8 cellular contexts compared by ENCODE assay signal in the genomic region with DNA sequence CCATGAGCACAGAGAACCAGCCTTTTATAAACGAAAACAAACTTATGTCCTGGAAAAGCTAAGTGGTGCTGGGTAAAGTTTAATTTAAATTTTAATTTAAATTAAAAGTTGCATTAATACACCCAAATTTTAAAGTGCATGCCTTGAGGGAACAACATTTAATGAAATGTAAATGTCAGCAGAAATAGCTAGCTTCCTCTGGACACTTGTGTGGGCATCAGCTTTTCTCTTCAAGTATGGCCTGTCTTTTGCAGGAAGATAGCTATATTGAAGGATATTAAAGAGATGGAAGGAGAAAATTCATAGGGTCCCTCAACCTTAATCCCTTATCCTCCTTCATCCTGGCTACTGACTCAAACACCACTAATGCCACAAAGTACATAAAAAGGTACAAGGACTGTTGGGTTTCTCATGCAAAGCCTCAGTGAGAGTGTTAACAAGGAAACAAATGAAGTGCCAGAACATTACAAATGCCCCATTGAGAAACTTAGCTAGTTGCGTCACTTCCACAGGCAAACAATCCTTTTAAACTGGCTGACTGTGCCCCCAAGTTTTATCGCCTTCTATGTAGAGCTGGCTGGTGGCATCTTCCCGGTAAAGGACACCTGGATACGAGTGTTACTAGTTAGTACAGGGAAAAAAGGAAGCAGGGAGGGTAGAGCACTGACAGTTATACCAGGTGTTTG. TPM values are rescaled to one million over a fixed set of nuclear protein-coding genes. Genes with fewer than 3 reads are reported as not detected.
DNase-seq lines count a peak whose midpoint lies in the region; ATAC-seq and TF ChIP-seq lines count a peak whose summit lies in the region.

No MANE protein-coding gene starts in this region.

- H3K9me3 ChIP-seq in H9 (ENCODE audit: control insufficient read depth, low read depth, low read length) (no peaks in the 10 kb centered on the region), right cardiac atrium (ENCODE audit: control insufficient read depth, low read length) (no peaks in the 10 kb centered on the region), gastrocnemius medialis (no peaks in the 10 kb centered on the region)

- H2AK5ac ChIP-seq in H9 (ENCODE audit: insufficient read length, low read length) = no peak overlapping the region

- H3K9ac ChIP-seq in H9 (ENCODE audit: extremely low read depth, insufficient read length, low read length) = no peak overlapping the region

- no peak overlapping the region for H2BK120ac ChIP-seq in H9 (ENCODE audit: low read depth, low read length, poor library complexity, severe bottlenecking)

- H3K4me1 Mint-ChIP-seq in H9 = peaks cover 46 to 48% of the 10 kb centered on the region in 2 experiments
- peaks cover 38% of the 10 kb centered on the region for H3K4me1 Mint-ChIP-seq in activated T-helper 17 cell treated with anti-CD3 and anti-CD28 coated beads, Interleukin-2, amount 50 U/mL, for 72 hours
- peaks cover 46% of the 10 kb centered on the region for H3K4me1 Mint-ChIP-seq in activated T-helper 2 cell treated with anti-CD3 and anti-CD28 coated beads, Interferon-gamma antibody, Interleukin-2, Interleukin-4, amounts not matched to agents 10 μg/mL and 5 μg/mL and 100 μg/mL, durations not matched to agents 14 hours and 24 hours and 36 hours (ENCODE audit: low read depth)

- no peak overlapping the region for H3K4me3 Mint-ChIP-seq in H9
- H3K4me3 Mint-ChIP-seq in activated T-helper 17 cell treated with anti-CD3 and anti-CD28 coated beads, Interleukin-2, amount 50 U/mL, for 72 hours = peak overlapping the region; percentile 43
- H3K4me3 Mint-ChIP-seq in activated T-helper 2 cell treated with anti-CD3 and anti-CD28 coated beads, Interferon-gamma antibody, Interleukin-2, Interleukin-4, amounts not matched to agents 10 μg/mL and 5 μg/mL and 100 μg/mL, durations not matched to agents 14 hours and 24 hours and 36 hours (ENCODE audit: low read depth) = no peak overlapping the region

- H3K14ac ChIP-seq in H9 (ENCODE audit: insufficient read depth, low read length) = no peak overlapping the region

- no peaks in the 10 kb centered on the region for H3K27me3 ChIP-seq in H9 (ENCODE audit: insufficient read depth, low read length)
- no peaks in the 10 kb centered on the region for H3K27me3 ChIP-seq in right cardiac atrium (ENCODE audit: control insufficient read depth, insufficient read depth)
- H3K27me3 ChIP-seq in gastrocnemius medialis = no peaks in the 10 kb centered on the region

- no peak overlapping the region for H2BK20ac ChIP-seq in H9 (ENCODE audit: low read depth, low read length, poor library complexity, severe bottlenecking)

- H4K8ac ChIP-seq in H9 (replicated peaks; ENCODE audit: insufficient read length, low read depth, low read length) = no peak overlapping the region

- no peak overlapping the region for H3K4me2 ChIP-seq in H9 (ENCODE audit: insufficient read depth, insufficient read length, low read length)

- H3K79me1 ChIP-seq in H9 (ENCODE audit: insufficient read depth, low read depth, low read length, poor library complexity, severe bottlenecking) = peaks cover 21% of the 10 kb centered on the region

- H3K9me3 Mint-ChIP-seq in H9 = no peaks in the 10 kb centered on the region
- H3K9me3 Mint-ChIP-seq in activated T-helper 17 cell treated with anti-CD3 and anti-CD28 coated beads, Interleukin-2, amount 50 U/mL, for 72 hours = no peaks in the 10 kb centered on the region
- no peaks in the 10 kb centered on the region for H3K9me3 Mint-ChIP-seq in activated T-helper 2 cell treated with anti-CD3 and anti-CD28 coated beads, Interferon-gamma antibody, Interleukin-2, Interleukin-4, amounts not matched to agents 10 μg/mL and 5 μg/mL and 100 μg/mL, durations not matched to agents 14 hours and 24 hours and 36 hours

- TF ChIP-seq POLR2A in gastrocnemius medialis (IDR thresholded peaks at IDR 0.05) = no peak

- H3K27ac Mint-ChIP-seq in H9 = peak overlapping the region; percentile 15 to 95 (median 40); a peak in 3 of 7 replicates
- H3K27ac Mint-ChIP-seq in activated T-helper 17 cell treated with anti-CD3 and anti-CD28 coated beads, Interleukin-2, amount 50 U/mL, for 72 hours = peak overlapping the region; percentile 81
- H3K27ac Mint-ChIP-seq in activated T-helper 2 cell treated with anti-CD3 and anti-CD28 coated beads, Interferon-gamma antibody, Interleukin-2, Interleukin-4, amounts not matched to agents 10 μg/mL and 5 μg/mL and 100 μg/mL, durations not matched to agents 14 hours and 24 hours and 36 hours = no peak overlapping the region

- no peaks in the 10 kb centered on the region for H3K36me3 ChIP-seq in gastrocnemius medialis

- H2AFZ ChIP-seq in H9 (ENCODE audit: low read length) = no peak overlapping the region

- no peaks in the 10 kb centered on the region for H3K23me2 ChIP-seq in H9 (ENCODE audit: insufficient read length, low read depth, low read length, poor library complexity, severe bottlenecking)

- H2BK15ac ChIP-seq in H9 (ENCODE audit: low read depth, low read length) = no peak overlapping the region

- H3K4me3 ChIP-seq in right cardiac atrium (ENCODE audit: low read length) (no peak overlapping the region), gastrocnemius medialis (no peak overlapping the region)

- in situ Hi-C loops in gastrocnemius medialis (cut with MboI; ENCODE audit: low sequenced_read_pairs in 4 of 4) = no loop called here

- no peak overlapping the region for H3K18ac ChIP-seq in H9 (ENCODE audit: insufficient read length, low read depth, low read length)

- no peak overlapping the region for H3K23ac ChIP-seq in H9 (ENCODE audit: insufficient read length, low read depth, low read length)

- no peak overlapping the region for H4K5ac ChIP-seq in H9 (ENCODE audit: insufficient read length, low read depth, low read length)

- H3K36me3 Mint-ChIP-seq in H9 (ENCODE audit: insufficient read depth in 1 of 3, low read depth in 3 of 3) = peaks cover 3 to 25% (median 22%) of the 10 kb centered on the region in 3 experiments; a peak in 6 of 7 replicates
- peaks cover 73% of the 10 kb centered on the region for H3K36me3 Mint-ChIP-seq in activated T-helper 17 cell treated with anti-CD3 and anti-CD28 coated beads, Interleukin-2, amount 50 U/mL, for 72 hours (ENCODE audit: low read depth)
- H3K36me3 Mint-ChIP-seq in activated T-helper 2 cell treated with anti-CD3 and anti-CD28 coated beads, Interferon-gamma antibody, Interleukin-2, Interleukin-4, amounts not matched to agents 10 μg/mL and 5 μg/mL and 100 μg/mL, durations not matched to agents 14 hours and 24 hours and 36 hours (ENCODE audit: low read depth) = peaks cover 62% of the 10 kb centered on the region

- H2BK5ac ChIP-seq in H9 (ENCODE audit: insufficient read length, low read length) = no peak overlapping the region

- no CpG with 5 or more reads among the region's 5 CpGs for WGBS in H9 (ENCODE audit: extremely low coverage, insufficient read length, low lambda C conversion rate)
- WGBS in right cardiac atrium = 64% methylated on average over 5 of the region's 5 CpGs

- peaks cover 49% of the 10 kb centered on the region; the same call in 1 of the 2 replicates for H3K79me2 ChIP-seq in H9 (ENCODE audit: insufficient read depth, low read length)

- H4K91ac ChIP-seq in H9 (ENCODE audit: insufficient read length, low read depth, low read length) = no peak overlapping the region

- no peak overlapping the region for H3K4ac ChIP-seq in H9 (ENCODE audit: low read depth, low read length)

- TF ChIP-seq CTCF in H9 (conservative IDR thresholded peaks at IDR 0.05) (no peak), gastrocnemius medialis (IDR thresholded peaks at IDR 0.05 in 4 of 5, conservative IDR thresholded peaks at IDR 0.05 in 1 of 5) (no peak)

- DNase-seq in H9 (no peak), right cardiac atrium (no peak), gastrocnemius medialis (no peak), ecto neural progenitor cell (ENCODE audit: low spot score) (no peak), kidney glomerular epithelial cell (lab: John Stamatoyannopoulos, UW) (no peak), DMS53 treated with DMSO at 0.1 percent for 48 hours (lab: John Stamatoyannopoulos, UW; ENCODE audit: unreplicated experiment) (no peak)
- no peak for DNase-seq in activated T-helper 2 cell treated with anti-CD3 and anti-CD28 coated beads, Interferon-gamma antibody, Interleukin-2, Interleukin-4, amounts not matched to agents 10 μg/mL and 5 μg/mL and 100 μg/mL, durations not matched to agents 14 hours and 24 hours and 36 hours (ENCODE audit: low spot score)

- intact Hi-C loops in right cardiac atrium (cut with DNase I) = no loop called here
- intact Hi-C loops in gastrocnemius medialis (cut with DNase I; ENCODE audit: low total_unique reads) = no loop called here
- intact Hi-C loops in activated T-helper 2 cell treated with anti-CD3 and anti-CD28 coated beads, Interferon-gamma antibody, Interleukin-2, Interleukin-4, amounts not matched to agents 10 μg/mL and 5 μg/mL and 100 μg/mL, durations not matched to agents 14 hours and 24 hours and 36 hours (cut with micrococcal nuclease) = no loop called here

- peaks cover 9% of the 10 kb centered on the region; the same call in 1 of the 2 replicates for H3K4me1 ChIP-seq in H9 (ENCODE audit: insufficient read depth, low read length)
- H3K4me1 ChIP-seq in right cardiac atrium (ENCODE audit: control insufficient read depth, insufficient read depth, low read length) = peaks cover 14% of the 10 kb centered on the region
- peaks cover 69 to 71% of the 10 kb centered on the region in 2 donors for H3K4me1 ChIP-seq in gastrocnemius medialis

- H3T11ph ChIP-seq in H9 (ENCODE audit: low read length) = no peak overlapping the region

- no peak overlapping the region for H2BK12ac ChIP-seq in H9 (ENCODE audit: insufficient read length, low read depth, low read length)

- H3K56ac ChIP-seq in H9 (ENCODE audit: insufficient read length, low read depth, low read length) = no peak overlapping the region

- no peak for ATAC-seq in activated T-helper 17 cell treated with anti-CD3 and anti-CD28 coated beads, Interleukin-2, amount 50 U/mL, for 72 hours (replicated peaks)
- ATAC-seq in right cardiac atrium = peak; percentile 51 to 52
- ATAC-seq in gastrocnemius medialis = peak; percentile 53 to 65

- H3K27ac ChIP-seq in H9 (ENCODE audit: insufficient read length, low read depth, low read length) = no peak overlapping the region
- H3K27ac ChIP-seq in right cardiac atrium (ENCODE audit: low read length) = peak overlapping the region; percentile 66
- H3K27ac ChIP-seq in gastrocnemius medialis = peak overlapping the region; percentile 80 to 97 (median 96)

- no peaks in the 10 kb centered on the region for H3K27me3 Mint-ChIP-seq in H9 (ENCODE audit: low read depth)
- H3K27me3 Mint-ChIP-seq in activated T-helper 17 cell treated with anti-CD3 and anti-CD28 coated beads, Interleukin-2, amount 50 U/mL, for 72 hours = no peaks in the 10 kb centered on the region
- H3K27me3 Mint-ChIP-seq in activated T-helper 2 cell treated with anti-CD3 and anti-CD28 coated beads, Interferon-gamma antibody, Interleukin-2, Interleukin-4, amounts not matched to agents 10 μg/mL and 5 μg/mL and 100 μg/mL, durations not matched to agents 14 hours and 24 hours and 36 hours (ENCODE audit: low read depth) = no peaks in the 10 kb centered on the region

- H4K20me1 ChIP-seq in H9 (ENCODE audit: control insufficient read depth, insufficient read depth, insufficient read length) = no peaks in the 10 kb centered on the region

RNA-seq across cellular contexts. Expression of gene PHF12, which starts 14.1 kb away (rescaled TPM):
- total RNA-seq in H9 (2021) (62.1 and 68.5 TPM in 2 replicates), right cardiac atrium (10 to 100 TPM; 20.8 to 25.4 (median 24.2) TPM), gastrocnemius medialis (10 to 100 TPM; 22.1 to 37.3 (median 24.2) TPM)
- 10 to 100 TPM; 56.9 to 60.2 TPM for total RNA-seq in activated T-helper 17 cell treated with anti-CD3 and anti-CD28 coated beads, Interleukin-2, amount 50 U/mL, for 72 hours
- 10.8 TPM for polyA plus RNA-seq in right cardiac atrium
- 59.5 and 62.1 TPM in 2 replicates for total RNA-seq in activated T-helper 2 cell treated with anti-CD3 and anti-CD28 coated beads, Interferon-gamma antibody, Interleukin-2, Interleukin-4, amounts not matched to agents 10 μg/mL and 5 μg/mL and 100 μg/mL, durations not matched to agents 14 hours and 24 hours and 36 hours

RNA-seq across cellular contexts. Expression of gene DHRS13, which starts 34.3 kb away (rescaled TPM):
- total RNA-seq in H9 (2021) (28.6 and 29.6 TPM in 2 replicates), right cardiac atrium (1 to 10 TPM; 2.1 to 3.3 (median 2.5) TPM), gastrocnemius medialis (1 to 10 TPM in 3 of 4 donors, under 1 TPM in 1; 0.25 to 3.7 (median 2.4) TPM)
- total RNA-seq in activated T-helper 17 cell treated with anti-CD3 and anti-CD28 coated beads, Interleukin-2, amount 50 U/mL, for 72 hours = 10 to 100 TPM; 24.9 to 82.1 TPM
- 2.3 TPM for polyA plus RNA-seq in right cardiac atrium
- 30.6 and 32.9 TPM in 2 replicates for total RNA-seq in activated T-helper 2 cell treated with anti-CD3 and anti-CD28 coated beads, Interferon-gamma antibody, Interleukin-2, Interleukin-4, amounts not matched to agents 10 μg/mL and 5 μg/mL and 100 μg/mL, durations not matched to agents 14 hours and 24 hours and 36 hours

RNA-seq across cellular contexts. Expression of gene FLOT2, which starts 39.7 kb away (rescaled TPM):
- total RNA-seq in H9 (2021) (173 and 185 TPM in 2 replicates), right cardiac atrium (10 to 100 TPM; 70.5 to 89.4 (median 79.4) TPM), gastrocnemius medialis (10 to 100 TPM; 15.3 to 37.9 (median 28.4) TPM)
- total RNA-seq in activated T-helper 17 cell treated with anti-CD3 and anti-CD28 coated beads, Interleukin-2, amount 50 U/mL, for 72 hours = 100 to 1,000 TPM in 1 of 2 donors, 10 to 100 TPM in 1; 85.8 to 113 TPM
- 45.1 TPM for polyA plus RNA-seq in right cardiac atrium
- 136 and 143 TPM in 2 replicates for total RNA-seq in activated T-helper 2 cell treated with anti-CD3 and anti-CD28 coated beads, Interferon-gamma antibody, Interleukin-2, Interleukin-4, amounts not matched to agents 10 μg/mL and 5 μg/mL and 100 μg/mL, durations not matched to agents 14 hours and 24 hours and 36 hours
